ENCODE assay signal across 1 cellular context in genomic region chr6:15026832-15027231, GRCh38.
TF ChIP-seq lines count a peak whose summit lies in the region.

No MANE protein-coding gene starts in this region.

TF ChIP-seq in HepG2, 621 proteins besides CTCF, POLR2A, EP300 and RAD21 (continued from another document and continues in another):
- TF ChIP-seq HES4 (CRISPR knock-in tag; IDR thresholded peaks at IDR 0.05; ENCODE audit: borderline replicate concordance): no peak
- TF ChIP-seq ZNF607 (CRISPR knock-in tag; IDR thresholded peaks at IDR 0.05; ENCODE audit: borderline replicate concordance): no peak
- no peak for TF ChIP-seq HNRNPL (IDR thresholded peaks at IDR 0.05; ENCODE audit: low read depth, low read length)
- no peak for TF ChIP-seq HMGXB4 (CRISPR knock-in tag; IDR thresholded peaks at IDR 0.05; ENCODE audit: borderline replicate concordance in 1 of 2, low read depth in 1 of 2)
- no peak for TF ChIP-seq CBFB (CRISPR knock-in tag; IDR thresholded peaks at IDR 0.05)
- no peak for TF ChIP-seq E2F2 (CRISPR knock-in tag; IDR thresholded peaks at IDR 0.05; ENCODE audit: borderline replicate concordance)
- no peak for TF ChIP-seq KDM6A (CRISPR knock-in tag; IDR thresholded peaks at IDR 0.05; ENCODE audit: low read depth)
- no peak; the same call in 1 of the 2 replicates for TF ChIP-seq ARNTL (CRISPR knock-in tag; IDR thresholded peaks at IDR 0.05)
- no peak for TF ChIP-seq BCLAF1 (IDR thresholded peaks at IDR 0.05)
- no peak for TF ChIP-seq ESRRA (CRISPR knock-in tag; IDR thresholded peaks at IDR 0.05; ENCODE audit: low read depth)
- no peak for TF ChIP-seq TGIF2 (CRISPR knock-in tag; IDR thresholded peaks at IDR 0.05)
- TF ChIP-seq LRRFIP1 (CRISPR knock-in tag; conservative IDR thresholded peaks at IDR 0.05): no peak
- peak; percentile 62 for TF ChIP-seq ELF3 (CRISPR knock-in tag; IDR thresholded peaks at IDR 0.05)
- no peak for TF ChIP-seq ZNF574 (CRISPR knock-in tag; IDR thresholded peaks at IDR 0.05)
- no peak for TF ChIP-seq NCOA1 (CRISPR knock-in tag; IDR thresholded peaks at IDR 0.05)
- no peak for TF ChIP-seq ZNF652 (CRISPR knock-in tag; IDR thresholded peaks at IDR 0.05; ENCODE audit: borderline replicate concordance, low read depth)
- TF ChIP-seq MAZ (IDR thresholded peaks at IDR 0.05; ENCODE audit: borderline replicate concordance, low read depth, low read length): no peak
- no peak for TF ChIP-seq MAZ (CRISPR knock-in tag; IDR thresholded peaks at IDR 0.05; ENCODE audit: low read depth)
- no peak for TF ChIP-seq CBX2 (IDR thresholded peaks at IDR 0.05; ENCODE audit: low read depth, low read length)
- no peak for TF ChIP-seq CBX2 (CRISPR knock-in tag; IDR thresholded peaks at IDR 0.05; ENCODE audit: low read depth)
- no peak for TF ChIP-seq ARNT (IDR thresholded peaks at IDR 0.05)
- TF ChIP-seq ZEB1 (IDR thresholded peaks at IDR 0.05; ENCODE audit: insufficient replicate concordance, low read depth): no peak
- TF ChIP-seq ZNF382 (CRISPR knock-in tag; IDR thresholded peaks at IDR 0.05; ENCODE audit: borderline replicate concordance): no peak
- no peak for TF ChIP-seq MYPOP (CRISPR knock-in tag; IDR thresholded peaks at IDR 0.05)
- no peak for TF ChIP-seq ZBTB21 (CRISPR knock-in tag; IDR thresholded peaks at IDR 0.05)
- TF ChIP-seq ZNF281 (CRISPR knock-in tag; IDR thresholded peaks at IDR 0.05; ENCODE audit: borderline replicate concordance): no peak
- TF ChIP-seq HHEX (CRISPR knock-in tag; IDR thresholded peaks at IDR 0.05): no peak
- no peak for TF ChIP-seq MTF1 (CRISPR knock-in tag; IDR thresholded peaks at IDR 0.05)
- no peak for TF ChIP-seq ZFY (CRISPR knock-in tag; IDR thresholded peaks at IDR 0.05)
- no peak for TF ChIP-seq MAFF (IDR thresholded peaks at IDR 0.05; ENCODE audit: low read depth, low read length)
- TF ChIP-seq ARID5B (CRISPR knock-in tag; IDR thresholded peaks at IDR 0.05): peak; percentile 90
- no peak for TF ChIP-seq NONO (IDR thresholded peaks at IDR 0.05)
- TF ChIP-seq NONO (CRISPR knock-in tag; conservative IDR thresholded peaks at IDR 0.05): no peak
- no peak for TF ChIP-seq RARG (CRISPR knock-in tag; IDR thresholded peaks at IDR 0.05; ENCODE audit: low read depth)
- no peak for TF ChIP-seq ZMAT5 (CRISPR knock-in tag; IDR thresholded peaks at IDR 0.05; ENCODE audit: borderline replicate concordance, low read depth)
- TF ChIP-seq MLXIP (CRISPR knock-in tag; IDR thresholded peaks at IDR 0.05; ENCODE audit: borderline replicate concordance): no peak
